In the genomic region with DNA sequence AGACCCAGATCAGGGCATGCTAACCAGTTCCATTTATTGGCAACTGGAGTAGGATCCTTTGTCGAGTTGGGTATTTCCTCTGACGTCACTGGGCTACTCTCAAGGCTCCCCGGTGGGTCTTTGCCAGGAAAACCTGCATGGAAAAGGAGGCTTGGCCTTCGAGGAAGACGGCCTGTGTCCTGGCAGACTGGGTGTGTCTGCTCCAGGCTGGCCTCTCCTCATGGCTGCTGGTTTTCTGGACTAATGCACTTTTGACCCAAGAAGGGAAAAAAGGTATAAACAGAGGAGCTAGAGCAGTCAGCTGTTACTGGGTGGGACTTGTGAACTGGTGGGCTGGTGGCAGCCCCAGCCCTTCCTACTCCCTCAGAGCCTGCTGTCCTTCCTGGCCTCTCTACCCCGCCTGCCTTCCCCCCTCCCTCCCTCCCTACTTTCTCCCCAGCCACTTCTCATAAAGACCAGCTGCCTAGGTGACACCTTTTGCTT, we compare ENCODE assay signal across 9 cellular contexts.
DNase-seq lines count a peak whose midpoint lies in the region; ATAC-seq lines count a peak whose summit lies in the region.
"Had no signal": no experiment of that assay in that cellular context is flagged by ENCODE, and none has a peak within 500 bp of the region (broad histone marks: within the 10 kb centered on the region; RNA-seq: fewer than 3 reads in every experiment).

No MANE protein-coding gene starts in this region.

- H2BK12ac ChIP-seq in trophoblast cell (ENCODE audit: low read length): peak overlapping the region; percentile 13

- no peak overlapping the region for H3K23ac ChIP-seq in trophoblast cell (ENCODE audit: low read length)

- no peak overlapping the region for H3K4ac ChIP-seq in trophoblast cell (ENCODE audit: low read depth, low read length)

- H2BK120ac ChIP-seq in trophoblast cell (ENCODE audit: insufficient read depth, low read length, poor library complexity): peak overlapping the region; percentile 29

- H4K91ac ChIP-seq in trophoblast cell (ENCODE audit: low read depth, low read length): no peak overlapping the region

- no peak overlapping the region for H4K8ac ChIP-seq in trophoblast cell (ENCODE audit: low read depth, low read length)

- DNase-seq in DMS79 treated with DMSO at 0.1 percent for 48 hours (lab: John Stamatoyannopoulos, UW) (peak; percentile 51), NCI-H2227 treated with DMSO at 0.1 percent for 48 hours (lab: John Stamatoyannopoulos, UW) (peak; percentile 52), fibroblast of peridontal ligament (ENCODE audit: extremely low read depth) (peak; percentile 65), trophoblast cell (peak in 1 of 2 donors; percentile 32), NCI-H1694 (lab: John Stamatoyannopoulos, UW) (no peak)
- no peak for DNase-seq in activated T-cell treated with anti-CD3 and anti-CD28 coated beads, Interleukin-2, amount 50 U/mL, for 1 hour
- DNase-seq in activated CD4-positive, alpha-beta T cell treated with anti-CD3 and anti-CD28 coated beads, Interleukin-2, amount 50 U/mL, for 48 hours: no peak
- DNase-seq: activated CD4-positive, alpha-beta T cell treated with anti-CD3 and anti-CD28 coated beads for 1 hour had no signal

- peaks cover 3% of the 10 kb centered on the region for H3K9me3 ChIP-seq in trophoblast cell (ENCODE audit: insufficient read depth, low read depth, low read length)

- H3K4me1 ChIP-seq in trophoblast cell (ENCODE audit: control insufficient read depth in 1 of 2, insufficient read depth in 2 of 2, low read length in 2 of 2): peaks cover 0 to 3% of the 10 kb centered on the region in 2 experiments

- H3K9ac ChIP-seq in trophoblast cell (ENCODE audit: low read length): no peak overlapping the region

- no peak overlapping the region for H3K4me3 ChIP-seq in trophoblast cell (ENCODE audit: low read depth, low read length)

- H4K12ac ChIP-seq in trophoblast cell (ENCODE audit: low read depth, low read length): no peak overlapping the region

- H2BK5ac ChIP-seq in trophoblast cell (ENCODE audit: low read depth, low read length, poor library complexity): no peak overlapping the region

- no peak overlapping the region for H3K18ac ChIP-seq in trophoblast cell (ENCODE audit: low read length)

- ATAC-seq in HG02798 (IDR thresholded peaks at IDR 0.05; ENCODE audit: poor library complexity, unreplicated experiment): no peak

- no peak overlapping the region for H3K4me2 ChIP-seq in trophoblast cell (ENCODE audit: low read length)

- no peak overlapping the region for H3K27ac ChIP-seq in trophoblast cell (ENCODE audit: low read depth, low read length)

- no CpG with 5 or more reads among the region's 6 CpGs for WGBS in trophoblast cell (ENCODE audit: extremely low coverage, insufficient coverage, insufficient read length)

- no peaks in the 10 kb centered on the region for H3K27me3 ChIP-seq in trophoblast cell (ENCODE audit: insufficient read depth, low read length)

- H3K14ac ChIP-seq in trophoblast cell (ENCODE audit: low read length): no peak overlapping the region

- H3K79me2 ChIP-seq in trophoblast cell (ENCODE audit: control insufficient read depth, insufficient read depth, low read length, poor library complexity): no peaks in the 10 kb centered on the region

- no peaks in the 10 kb centered on the region for H3K36me3 ChIP-seq in trophoblast cell (ENCODE audit: control insufficient read depth in 1 of 2, insufficient read depth in 2 of 2, low read length in 2 of 2)

- H2AK5ac ChIP-seq in trophoblast cell (ENCODE audit: low read length): no peak overlapping the region

- H3K79me1 ChIP-seq in trophoblast cell (ENCODE audit: low read length): no peaks in the 10 kb centered on the region

- peak overlapping the region; percentile 27 for H2AFZ ChIP-seq in trophoblast cell (ENCODE audit: insufficient read depth, low read length, poor library complexity)

Comparison
In these comparisons a context has a peak if more than half of its experiments do, and no peak if none do; other contexts are left out.
1. DNase-seq: peak in DMS79 treated with DMSO at 0.1 percent for 48 hours (single experiment), NCI-H2227 treated with DMSO at 0.1 percent for 48 hours (single experiment) and fibroblast of peridontal ligament (single experiment); none in activated T-cell treated with anti-CD3 and anti-CD28 coated beads, Interleukin-2, amount 50 U/mL, for 1 hour (single experiment), activated CD4-positive, alpha-beta T cell treated with anti-CD3 and anti-CD28 coated beads, Interleukin-2, amount 50 U/mL, for 48 hours (0 of 2) and NCI-H1694 (single experiment).